ENCODE assay signal across 9 cellular contexts in genomic region chr3:94063497-94064119, GRCh38. TPM values are rescaled to one million over a fixed set of nuclear protein-coding genes. Genes with fewer than 3 reads are reported as not detected.
DNase-seq lines count a peak whose midpoint lies in the region; ATAC-seq lines count a peak whose summit lies in the region.
"Had no signal": no experiment of that assay in that cellular context is flagged by ENCODE, and none has a peak within 500 bp of the region (broad histone marks: within the 10 kb centered on the region; RNA-seq: fewer than 3 reads in every experiment).

No MANE protein-coding gene starts in this region.

- no peak for DNase-seq in activated naive CD4-positive, alpha-beta T cell treated with anti-CD3 and anti-CD28 coated beads for 36 hours
- no peak for DNase-seq in activated naive CD4-positive, alpha-beta T cell treated with Interleukin-2 at 50 U/mL for 16 hours
- DNase-seq in activated CD8-positive, alpha-beta T cell treated with anti-CD3 and anti-CD28 coated beads, Interleukin-2, amount 10 ng/mL, durations not matched to agents 7 days and 5 days: no peak
- DNase-seq in substantia nigra (lab: John Stamatoyannopoulos, UW) (no peak), sciatic nerve (ENCODE audit: low spot score) (no peak)
- DNase-seq in stimulated activated naive CD4-positive, alpha-beta T cell treated with Interleukin-2 at 50 U/mL for 16 hours (lab: John Stamatoyannopoulos, UW): no peak

- H3K27me3 Mint-ChIP-seq in activated naive CD4-positive, alpha-beta T cell treated with anti-CD3 and anti-CD28 coated beads for 36 hours (ENCODE audit: low read depth): no peaks in the 10 kb centered on the region
- H3K27me3 Mint-ChIP-seq in activated CD8-positive, alpha-beta T cell treated with anti-CD3 and anti-CD28 coated beads, Interleukin-2, amount 10 ng/mL, durations not matched to agents 7 days and 5 days (ENCODE audit: low read depth): no peaks in the 10 kb centered on the region

- H3K4me1 ChIP-seq in iPS-20b (ENCODE audit: insufficient read depth, low read length): no peaks in the 10 kb centered on the region; the same call in 1 of the 2 replicates

- CTCF ChIA-PET in activated naive CD4-positive, alpha-beta T cell treated with anti-CD3 and anti-CD28 coated beads for 36 hours (lab: Charles Lee): interaction anchor here (1.0 to 1.8 kb wide), 3 partner anchors 50 to 60 kb away, joined by 3 to 6 read pairs (median 4); no protein-coding TSS in a partner anchor
- CTCF ChIA-PET in activated CD8-positive, alpha-beta T cell treated with anti-CD3 and anti-CD28 coated beads, Interleukin-2, amount 10 ng/mL, durations not matched to agents 7 days and 5 days (lab: Charles Lee): interaction anchor here (0.7 to 3.1 kb wide), 8 partner anchors 8 to 62 kb away, joined by 3 to 31 read pairs (median 6); no protein-coding TSS in a partner anchor

- H3K4me3 Mint-ChIP-seq in activated naive CD4-positive, alpha-beta T cell treated with anti-CD3 and anti-CD28 coated beads for 36 hours: peak overlapping the region; percentile 95
- peak overlapping the region; percentile 98 for H3K4me3 Mint-ChIP-seq in activated CD8-positive, alpha-beta T cell treated with anti-CD3 and anti-CD28 coated beads, Interleukin-2, amount 10 ng/mL, durations not matched to agents 7 days and 5 days

- H3K9ac ChIP-seq in iPS-20b (ENCODE audit: low read depth, low read length): peak overlapping the region; percentile 97

- H3K4me3 ChIP-seq in iPS-20b (ENCODE audit: low read length): peak overlapping the region; percentile 95

- ATAC-seq in activated CD8-positive, alpha-beta T cell treated with anti-CD3 and anti-CD28 coated beads, Interleukin-2, amount 10 ng/mL, durations not matched to agents 7 days and 5 days: no peak
- ATAC-seq in HG03457 (IDR thresholded peaks at IDR 0.05; ENCODE audit: unreplicated experiment) (no peak), sciatic nerve (no peak)

- peaks cover 38% of the 10 kb centered on the region for H3K36me3 Mint-ChIP-seq in activated naive CD4-positive, alpha-beta T cell treated with anti-CD3 and anti-CD28 coated beads for 36 hours (ENCODE audit: low read depth)
- H3K36me3 Mint-ChIP-seq in activated CD8-positive, alpha-beta T cell treated with anti-CD3 and anti-CD28 coated beads, Interleukin-2, amount 10 ng/mL, durations not matched to agents 7 days and 5 days (ENCODE audit: low read depth): peaks cover 52% of the 10 kb centered on the region

- no peaks in the 10 kb centered on the region for H3K27me3 ChIP-seq in iPS-20b (ENCODE audit: insufficient read depth, low read length)

- no peaks in the 10 kb centered on the region for H3K9me3 ChIP-seq in iPS-20b (ENCODE audit: insufficient read depth, low read depth, low read length)

- H3K4me1 Mint-ChIP-seq in activated naive CD4-positive, alpha-beta T cell treated with anti-CD3 and anti-CD28 coated beads for 36 hours (ENCODE audit: low read depth): peaks cover 58% of the 10 kb centered on the region
- H3K4me1 Mint-ChIP-seq in activated CD8-positive, alpha-beta T cell treated with anti-CD3 and anti-CD28 coated beads, Interleukin-2, amount 10 ng/mL, durations not matched to agents 7 days and 5 days (ENCODE audit: low read depth): peaks cover 31% of the 10 kb centered on the region

- intact Hi-C loops in activated naive CD4-positive, alpha-beta T cell treated with anti-CD3 and anti-CD28 coated beads for 36 hours (cut with micrococcal nuclease): loop anchor here (2.0 kb wide), 1 partner anchor 27 kb away; no protein-coding TSS in a partner anchor
- intact Hi-C loops in sciatic nerve (cut with DNase I): no loop called here

- peaks cover 8% of the 10 kb centered on the region; the same call in 1 of the 2 replicates for H3K36me3 ChIP-seq in iPS-20b (ENCODE audit: insufficient read depth, low read depth, low read length)

- peak overlapping the region; percentile 84 for H3K27ac ChIP-seq in iPS-20b (ENCODE audit: low read length)
- H3K27ac ChIP-seq in substantia nigra (ENCODE audit: low read depth, low read length, poor library complexity, severe bottlenecking): peak overlapping the region; percentile 91

- H3K27ac Mint-ChIP-seq in activated naive CD4-positive, alpha-beta T cell treated with anti-CD3 and anti-CD28 coated beads for 36 hours: peak overlapping the region; percentile 99
- H3K27ac Mint-ChIP-seq in activated CD8-positive, alpha-beta T cell treated with anti-CD3 and anti-CD28 coated beads, Interleukin-2, amount 10 ng/mL, durations not matched to agents 7 days and 5 days: peak overlapping the region; percentile 98

- peaks cover 5% of the 10 kb centered on the region for H3K9me3 Mint-ChIP-seq in activated naive CD4-positive, alpha-beta T cell treated with anti-CD3 and anti-CD28 coated beads for 36 hours
- H3K9me3 Mint-ChIP-seq in activated CD8-positive, alpha-beta T cell treated with anti-CD3 and anti-CD28 coated beads, Interleukin-2, amount 10 ng/mL, durations not matched to agents 7 days and 5 days (ENCODE audit: insufficient read depth): no peaks in the 10 kb centered on the region

- POLR2A ChIA-PET in activated CD8-positive, alpha-beta T cell treated with anti-CD3 and anti-CD28 coated beads, Interleukin-2, amount 10 ng/mL, durations not matched to agents 7 days and 5 days (lab: Charles Lee): interaction anchor here (0.6 to 2.4 kb wide), 9 partner anchors 8 to 84 kb away, joined by 3 to 25 read pairs (median 6); partner anchors contain the start of gene ARL13B

RNA-seq across cellular contexts. Expression of gene NSUN3, which starts 0.7 kb away (rescaled TPM):
- total RNA-seq in activated naive CD4-positive, alpha-beta T cell treated with anti-CD3 and anti-CD28 coated beads for 36 hours: 10 to 100 TPM; 10.9 to 15.8 TPM
- 10 to 100 TPM; 14.1 TPM for total RNA-seq in activated CD8-positive, alpha-beta T cell treated with anti-CD3 and anti-CD28 coated beads, Interleukin-2, amount 10 ng/mL, durations not matched to agents 7 days and 5 days
- 14.0 TPM for total RNA-seq in sciatic nerve

RNA-seq across cellular contexts. Expression of gene DHFR2, which starts 0.9 kb away (rescaled TPM):
- 1 to 10 TPM; 4.5 to 5.3 TPM for total RNA-seq in activated naive CD4-positive, alpha-beta T cell treated with anti-CD3 and anti-CD28 coated beads for 36 hours
- 1 to 10 TPM; 6.4 to 8.1 TPM for total RNA-seq in activated CD8-positive, alpha-beta T cell treated with anti-CD3 and anti-CD28 coated beads, Interleukin-2, amount 10 ng/mL, durations not matched to agents 7 days and 5 days
- total RNA-seq in sciatic nerve: 11.5 TPM

RNA-seq across cellular contexts. Expression of gene STX19, which starts 35.2 kb away (rescaled TPM):
- not detected for total RNA-seq in activated naive CD4-positive, alpha-beta T cell treated with anti-CD3 and anti-CD28 coated beads for 36 hours
- total RNA-seq in activated CD8-positive, alpha-beta T cell treated with anti-CD3 and anti-CD28 coated beads, Interleukin-2, amount 10 ng/mL, durations not matched to agents 7 days and 5 days: not detected
- total RNA-seq in sciatic nerve: 0.31 TPM
- total RNA-seq: renal cortical epithelial cell had no signal
